ENCODE assay signal across 1 cellular context in the genomic region with DNA sequence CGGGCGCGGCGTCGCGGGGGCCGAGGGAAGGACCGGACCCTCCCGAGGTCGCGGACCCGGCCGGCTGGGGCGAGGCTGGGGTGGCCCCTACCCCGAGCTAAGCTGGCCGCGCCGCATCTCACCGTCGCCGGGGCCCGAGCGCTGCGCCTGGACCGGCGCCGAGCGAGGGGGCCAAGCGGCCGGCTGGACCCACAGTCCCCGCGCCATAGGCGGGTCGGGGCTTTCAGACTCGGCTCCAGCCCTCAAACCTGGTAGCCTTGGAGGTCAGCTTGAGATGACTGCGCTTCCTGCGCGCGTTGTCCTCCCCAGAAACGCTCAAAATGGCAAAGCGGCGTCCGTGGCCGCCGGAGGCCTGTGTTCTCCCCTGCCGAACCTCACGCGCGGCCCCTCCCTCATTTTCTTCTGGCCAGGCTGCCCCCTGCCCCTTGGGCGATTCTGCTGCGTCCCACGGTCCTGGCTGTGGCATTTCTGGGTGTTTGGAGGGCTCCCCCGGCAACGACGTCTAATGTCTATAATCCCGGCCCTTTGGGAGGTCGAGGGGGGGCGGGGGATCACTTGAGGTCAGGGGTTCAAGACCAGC.
TF ChIP-seq lines count a peak whose summit lies in the region.

No MANE protein-coding gene starts in this region.

TF ChIP-seq in H1, 55 proteins besides CTCF, POLR2A, EP300 and RAD21:
- TF ChIP-seq, protein P1, sequence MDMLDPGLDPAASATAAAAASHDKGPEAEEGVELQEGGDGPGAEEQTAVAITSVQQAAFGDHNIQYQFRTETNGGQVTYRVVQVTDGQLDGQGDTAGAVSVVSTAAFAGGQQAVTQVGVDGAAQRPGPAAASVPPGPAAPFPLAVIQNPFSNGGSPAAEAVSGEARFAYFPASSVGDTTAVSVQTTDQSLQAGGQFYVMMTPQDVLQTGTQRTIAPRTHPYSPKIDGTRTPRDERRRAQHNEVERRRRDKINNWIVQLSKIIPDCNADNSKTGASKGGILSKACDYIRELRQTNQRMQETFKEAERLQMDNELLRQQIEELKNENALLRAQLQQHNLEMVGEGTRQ (IDR thresholded peaks at IDR 0.05; ENCODE audit: low read length): no peak
- peak; percentile 50; the same call in 1 of the 2 replicates for TF ChIP-seq GABPA (IDR thresholded peaks at IDR 0.05; ENCODE audit: borderline replicate concordance, insufficient read depth, low read length)
TF ChIP-seq in H1: peak in this region for 1.
